ENCODE assay signal across 8 cellular contexts in the genomic region with DNA sequence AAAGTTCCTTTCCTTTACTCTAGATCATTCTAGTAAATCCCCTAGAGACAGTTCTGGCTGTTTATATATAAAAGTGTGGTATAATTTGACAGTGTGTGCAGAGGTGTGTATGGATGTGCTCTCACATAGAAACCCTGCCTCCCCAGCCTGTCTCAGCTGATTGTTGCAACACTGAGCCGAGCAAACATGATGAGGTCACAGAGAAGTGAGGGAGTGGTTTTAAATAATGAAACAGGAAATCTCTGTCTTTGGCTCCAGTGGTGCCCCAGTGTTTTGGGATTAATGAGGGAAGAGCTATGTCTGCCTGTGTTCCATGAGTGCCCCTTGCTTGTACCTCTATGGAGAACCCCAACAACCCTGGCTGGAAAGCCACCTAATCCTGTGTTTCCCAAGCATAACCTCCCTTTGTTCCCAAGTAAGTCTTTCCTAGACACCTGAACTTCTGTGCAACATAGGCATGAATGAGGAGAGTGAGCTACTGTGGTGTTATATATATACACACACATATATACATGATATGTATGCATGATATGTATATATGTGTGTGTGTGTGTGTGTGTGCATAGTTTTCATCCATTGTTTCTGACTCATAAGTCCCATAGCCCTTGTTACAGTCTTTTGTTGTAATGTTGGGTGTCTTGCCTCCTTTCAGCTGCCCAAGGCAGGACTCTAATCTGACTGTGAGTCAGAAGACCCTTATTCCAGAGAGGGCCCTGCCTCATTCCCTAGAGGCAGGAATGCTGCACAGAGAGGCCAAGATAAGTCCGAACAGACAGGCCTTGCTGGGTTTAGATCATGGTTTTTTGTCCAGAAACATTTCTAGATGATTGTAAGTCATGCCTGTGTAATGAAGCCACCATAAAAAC. TPM values are rescaled to one million over a fixed set of nuclear protein-coding genes. Genes with fewer than 3 reads are reported as not detected.
DNase-seq lines count a peak whose midpoint lies in the region; ATAC-seq and FAIRE-seq lines count a peak whose summit lies in the region.

No MANE protein-coding gene starts in this region.

- H3K27me3 ChIP-seq in right cardiac atrium (ENCODE audit: control insufficient read depth, insufficient read depth) = no peaks in the 10 kb centered on the region
- H3K27me3 ChIP-seq in small intestine (ENCODE audit: control insufficient read depth in 2 of 2, insufficient read depth in 2 of 2, low read length in 2 of 2) = no peaks in the 10 kb centered on the region

- intact Hi-C loops in right cardiac atrium (cut with DNase I) = no loop called here

- peaks cover 11% of the 10 kb centered on the region for H3K9me3 Mint-ChIP-seq in activated CD8-positive, alpha-beta memory T cell treated with anti-CD3 and anti-CD28 coated beads, Interleukin-2, amount 10 ng/mL, durations not matched to agents 7 days and 5 days (ENCODE audit: low read depth)
- H3K9me3 Mint-ChIP-seq in activated naive CD4-positive, alpha-beta T cell treated with anti-CD3 and anti-CD28 coated beads, Interleukin-2, amount 50 U/mL, for 24 hours = no peaks in the 10 kb centered on the region

- DNase-seq in activated CD8-positive, alpha-beta memory T cell treated with anti-CD3 and anti-CD28 coated beads, Interleukin-2, amount 10 ng/mL, durations not matched to agents 7 days and 5 days = peak; percentile 74
- DNase-seq in activated CD8-positive, alpha-beta memory T cell treated with anti-CD3 and anti-CD28 coated beads, Interleukin-2, amount 50 U/mL, for 4 hours = no peak
- peak; percentile 48 for DNase-seq in NCI-H2029 (lab: John Stamatoyannopoulos, UW)
- peak; percentile 48 to 72 (median 59) for DNase-seq in right cardiac atrium
- peak; percentile 86 for DNase-seq in small intestine
- DNase-seq in NCI-H1694 (lab: John Stamatoyannopoulos, UW) = no peak

- H3K4me1 ChIP-seq in right cardiac atrium (ENCODE audit: control insufficient read depth, insufficient read depth, low read length) (no peaks in the 10 kb centered on the region), small intestine (ENCODE audit: control insufficient read depth in 2 of 2, insufficient read depth in 1 of 2, low read depth in 1 of 2, low read length in 1 of 2) (peaks cover 5 to 13% of the 10 kb centered on the region in 2 donors)

- ATAC-seq in activated CD8-positive, alpha-beta memory T cell treated with anti-CD3 and anti-CD28 coated beads, Interleukin-2, amount 10 ng/mL, durations not matched to agents 7 days and 5 days = peak; percentile 94
- ATAC-seq in right cardiac atrium = peak; percentile 94 to 95
- no peak for ATAC-seq in GM21367 (IDR thresholded peaks at IDR 0.05; ENCODE audit: unreplicated experiment)

- H3K27me3 Mint-ChIP-seq in activated CD8-positive, alpha-beta memory T cell treated with anti-CD3 and anti-CD28 coated beads, Interleukin-2, amount 10 ng/mL, durations not matched to agents 7 days and 5 days = no peaks in the 10 kb centered on the region
- no peaks in the 10 kb centered on the region for H3K27me3 Mint-ChIP-seq in activated naive CD4-positive, alpha-beta T cell treated with anti-CD3 and anti-CD28 coated beads, Interleukin-2, amount 50 U/mL, for 24 hours

- CTCF ChIA-PET in activated CD8-positive, alpha-beta memory T cell treated with anti-CD3 and anti-CD28 coated beads, Interleukin-2, amount 10 ng/mL, durations not matched to agents 7 days and 5 days (lab: Charles Lee) = interaction anchor here (0.8 to 1.8 kb wide), 4 partner anchors 9 to 123 kb away, joined by 3 to 4 read pairs (median 4); no protein-coding TSS in a partner anchor

- WGBS in right cardiac atrium = 43% methylated on average over 2 of the region's 2 CpGs
- 46 to 50% (median 50%) methylated on average over 2 of the region's 2 CpGs for WGBS in small intestine, 3 donors

- H3K4me1 Mint-ChIP-seq in activated CD8-positive, alpha-beta memory T cell treated with anti-CD3 and anti-CD28 coated beads, Interleukin-2, amount 10 ng/mL, durations not matched to agents 7 days and 5 days = peaks cover 53% of the 10 kb centered on the region
- H3K4me1 Mint-ChIP-seq in activated naive CD4-positive, alpha-beta T cell treated with anti-CD3 and anti-CD28 coated beads, Interleukin-2, amount 50 U/mL, for 24 hours = peaks cover 75% of the 10 kb centered on the region

- H3K27ac ChIP-seq in right cardiac atrium (ENCODE audit: low read length) = peak overlapping the region; percentile 25
- peak overlapping the region; percentile 11 to 80 for H3K27ac ChIP-seq in small intestine (ENCODE audit: low read depth in 1 of 2, low read length in 1 of 2)

- H3K4me3 ChIP-seq in right cardiac atrium (ENCODE audit: low read length) = no peak overlapping the region
- H3K4me3 ChIP-seq in small intestine (ENCODE audit: low read depth in 1 of 2, low read length in 2 of 2) = no peak overlapping the region

- H3K27ac Mint-ChIP-seq in activated CD8-positive, alpha-beta memory T cell treated with anti-CD3 and anti-CD28 coated beads, Interleukin-2, amount 10 ng/mL, durations not matched to agents 7 days and 5 days = peak overlapping the region; percentile 84
- H3K27ac Mint-ChIP-seq in activated naive CD4-positive, alpha-beta T cell treated with anti-CD3 and anti-CD28 coated beads, Interleukin-2, amount 50 U/mL, for 24 hours = no peak overlapping the region

- H3K9me3 ChIP-seq in right cardiac atrium (ENCODE audit: control insufficient read depth, low read length) (no peaks in the 10 kb centered on the region), small intestine (ENCODE audit: control insufficient read depth, low read depth) (no peaks in the 10 kb centered on the region)

- no peak for FAIRE-seq in small intestine (lab: Jason Lieb, UNC)

- H3K36me3 ChIP-seq in small intestine (ENCODE audit: control insufficient read depth in 2 of 2, insufficient read depth in 2 of 2, low read length in 2 of 2) = peaks cover under 1 to 1% of the 10 kb centered on the region in 2 donors

- H3K4me3 Mint-ChIP-seq in activated CD8-positive, alpha-beta memory T cell treated with anti-CD3 and anti-CD28 coated beads, Interleukin-2, amount 10 ng/mL, durations not matched to agents 7 days and 5 days = no peak overlapping the region
- peak overlapping the region; percentile 19 for H3K4me3 Mint-ChIP-seq in activated naive CD4-positive, alpha-beta T cell treated with anti-CD3 and anti-CD28 coated beads, Interleukin-2, amount 50 U/mL, for 24 hours

- H3K36me3 Mint-ChIP-seq in activated CD8-positive, alpha-beta memory T cell treated with anti-CD3 and anti-CD28 coated beads, Interleukin-2, amount 10 ng/mL, durations not matched to agents 7 days and 5 days = peaks cover 38% of the 10 kb centered on the region
- peaks cover 21% of the 10 kb centered on the region for H3K36me3 Mint-ChIP-seq in activated naive CD4-positive, alpha-beta T cell treated with anti-CD3 and anti-CD28 coated beads, Interleukin-2, amount 50 U/mL, for 24 hours

RNA-seq across cellular contexts. Expression of gene TRAF3, which starts 18.0 kb away (rescaled TPM):
- total RNA-seq in activated CD8-positive, alpha-beta memory T cell treated with anti-CD3 and anti-CD28 coated beads, Interleukin-2, amount 10 ng/mL, durations not matched to agents 7 days and 5 days = 10 to 100 TPM; 49.5 to 78.1 TPM
- total RNA-seq in right cardiac atrium = 10 to 100 TPM in 3 of 4 donors, 1 to 10 TPM in 1; 9.6 to 15.4 (median 12.3) TPM
- polyA plus RNA-seq in right cardiac atrium (3.9 TPM), small intestine (1 to 10 TPM; 4.0 to 9.9 (median 7.0) TPM)

Comparison
In these comparisons a context has a peak if more than half of its experiments do, and no peak if none do; other contexts are left out.
1. DNase-seq: peak in activated CD8-positive, alpha-beta memory T cell treated with anti-CD3 and anti-CD28 coated beads, Interleukin-2, amount 10 ng/mL, durations not matched to agents 7 days and 5 days (single experiment), NCI-H2029 (single experiment), right cardiac atrium (3 of 3) and small intestine (single experiment); none in activated CD8-positive, alpha-beta memory T cell treated with anti-CD3 and anti-CD28 coated beads, Interleukin-2, amount 50 U/mL, for 4 hours (single experiment) and NCI-H1694 (single experiment).